1 cellular context compared by ENCODE assay signal in genomic region chr1:221723018-221723917, GRCh38.
TF ChIP-seq lines count a peak whose summit lies in the region.

No MANE protein-coding gene starts in this region.

TF ChIP-seq in K562, 482 proteins besides CTCF, POLR2A, EP300 and RAD21 (continued from another document and continues in another):
- TF ChIP-seq, protein P1, sequence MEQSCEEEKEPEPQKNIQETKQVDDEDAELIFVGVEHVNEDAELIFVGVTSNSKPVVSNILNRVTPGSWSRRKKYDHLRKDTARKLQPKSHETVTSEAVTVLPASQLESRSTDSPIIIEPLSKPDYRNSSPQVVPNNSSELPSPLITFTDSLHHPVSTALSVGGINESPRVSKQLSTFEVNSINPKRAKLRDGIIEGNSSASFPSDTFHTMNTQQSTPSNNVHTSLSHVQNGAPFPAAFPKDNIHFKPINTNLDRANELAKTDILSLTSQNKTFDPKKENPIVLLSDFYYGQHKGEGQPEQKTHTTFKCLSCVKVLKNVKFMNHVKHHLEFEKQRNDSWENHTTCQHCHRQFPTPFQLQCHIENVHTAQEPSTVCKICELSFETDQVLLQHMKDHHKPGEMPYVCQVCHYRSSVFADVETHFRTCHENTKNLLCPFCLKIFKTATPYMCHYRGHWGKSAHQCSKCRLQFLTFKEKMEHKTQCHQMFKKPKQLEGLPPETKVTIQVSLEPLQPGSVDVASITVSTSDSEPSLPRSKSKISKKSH (CRISPR knock-in tag; IDR thresholded peaks at IDR 0.05) = no peak
- TF ChIP-seq MAZ (CRISPR knock-in tag; conservative IDR thresholded peaks at IDR 0.05 in 1 of 2, IDR thresholded peaks at IDR 0.05 in 1 of 2) (peak in 1 of 2 experiments; percentile 57; a peak in 2 of 4 replicates), ZNF707 (CRISPR knock-in tag; conservative IDR thresholded peaks at IDR 0.05) (no peak), ZBTB9 (CRISPR knock-in tag; IDR thresholded peaks at IDR 0.05) (peak; percentile 54; the same call in 1 of the 2 replicates), ZNF408 (CRISPR knock-in tag; IDR thresholded peaks at IDR 0.05; ENCODE audit: low read depth) (no peak), E2F6 (IDR thresholded peaks at IDR 0.05; ENCODE audit: borderline replicate concordance in 1 of 2, extremely low read depth in 1 of 2, insufficient read depth in 1 of 2, insufficient read length in 1 of 2, low read depth in 1 of 2, low read length in 1 of 2, poor library complexity in 1 of 2, severe bottlenecking in 1 of 2) (no peak), SP1 (CRISPR knock-in tag; IDR thresholded peaks at IDR 0.05) (no peak; the same call in 1 of the 2 replicates), OTX1 (CRISPR knock-in tag; IDR thresholded peaks at IDR 0.05) (no peak), CCNT2 (IDR thresholded peaks at IDR 0.05; ENCODE audit: borderline replicate concordance, extremely low read depth, insufficient read length, low read depth, low read length) (no peak), ZNF311 (CRISPR knock-in tag; IDR thresholded peaks at IDR 0.05) (no peak), POLR2B (IDR thresholded peaks at IDR 0.05; ENCODE audit: low read depth, partially characterized antibody) (no peak), RBM17 (IDR thresholded peaks at IDR 0.05; ENCODE audit: borderline replicate concordance, low read depth, low read length) (no peak), JUND (IDR thresholded peaks at IDR 0.05; ENCODE audit: borderline replicate concordance, low read depth, low read length) (peak; percentile 86), JUND (tag; IDR thresholded peaks at IDR 0.05; ENCODE audit: borderline replicate concordance, low read depth, low read length) (peak; percentile 84; the same call in 2 of the 3 replicates), SRSF7 (optimal IDR thresholded peaks at IDR 0.05; ENCODE audit: low read depth, low read length) (no peak), SNIP1 (IDR thresholded peaks at IDR 0.05; ENCODE audit: low read depth) (no peak), NELFE (IDR thresholded peaks at IDR 0.05; ENCODE audit: insufficient read depth, insufficient read length) (no peak), PHB2 (IDR thresholded peaks at IDR 0.05; ENCODE audit: low read depth) (no peak), ZC3H8 (IDR thresholded peaks at IDR 0.05) (no peak), ZNF77 (CRISPR knock-in tag; IDR thresholded peaks at IDR 0.05) (no peak), EGR1 (conservative IDR thresholded peaks at IDR 0.05) (no peak), ZNF695 (CRISPR knock-in tag; IDR thresholded peaks at IDR 0.05) (no peak), COPS2 (conservative IDR thresholded peaks at IDR 0.05) (no peak), ZNF696 (CRISPR knock-in tag; conservative IDR thresholded peaks at IDR 0.05) (no peak), XRCC3 (IDR thresholded peaks at IDR 0.05) (no peak), CBX1 (IDR thresholded peaks at IDR 0.05; ENCODE audit: low read depth) (no peak), RBM15 (IDR thresholded peaks at IDR 0.05; ENCODE audit: insufficient read depth, low read length) (no peak), ZNF165 (CRISPR knock-in tag; IDR thresholded peaks at IDR 0.05; ENCODE audit: borderline replicate concordance) (no peak), ZBTB1 (CRISPR knock-in tag; IDR thresholded peaks at IDR 0.05; ENCODE audit: borderline replicate concordance, low read depth) (no peak), CBX5 (IDR thresholded peaks at IDR 0.05; ENCODE audit: borderline replicate concordance, low read depth) (no peak), E2F1 (CRISPR knock-in tag; IDR thresholded peaks at IDR 0.05) (no peak), BDP1 (IDR thresholded peaks at IDR 0.05; ENCODE audit: insufficient read depth, insufficient read length) (no peak), GATAD2B (IDR thresholded peaks at IDR 0.05; ENCODE audit: borderline replicate concordance) (no peak), ZNF780A (CRISPR knock-in tag; IDR thresholded peaks at IDR 0.05) (no peak), GTF2E2 (tag; IDR thresholded peaks at IDR 0.05) (0 out of 2 replicates have a peak, but pooled peaks have one; percentile 3), ZNF224 (CRISPR knock-in tag; IDR thresholded peaks at IDR 0.05) (no peak), IRF2 (CRISPR knock-in tag; IDR thresholded peaks at IDR 0.05) (no peak), ZNF24 (IDR thresholded peaks at IDR 0.05) (no peak), MCM3 (IDR thresholded peaks at IDR 0.05) (no peak), MEF2D (tag; conservative IDR thresholded peaks at IDR 0.05; ENCODE audit: low read depth) (no peak), FIP1L1 (IDR thresholded peaks at IDR 0.05; ENCODE audit: low read depth, low read length, poor library complexity, severe bottlenecking) (no peak), ZKSCAN8 (CRISPR knock-in tag; IDR thresholded peaks at IDR 0.05) (peak; percentile 71), XRCC4 (IDR thresholded peaks at IDR 0.05; ENCODE audit: extremely low read depth, insufficient read depth, insufficient read length) (no peak), RBFOX2 (IDR thresholded peaks at IDR 0.05; ENCODE audit: low read depth, low read length) (peak; percentile 47), PTRF (tag; IDR thresholded peaks at IDR 0.05) (no peak), ERF (CRISPR knock-in tag; IDR thresholded peaks at IDR 0.05) (no peak), NFYB (IDR thresholded peaks at IDR 0.05; ENCODE audit: extremely low read depth, insufficient read length) (no peak), NR1H2 (CRISPR knock-in tag; IDR thresholded peaks at IDR 0.05) (no peak), YBX1 (IDR thresholded peaks at IDR 0.05) (no peak), TEAD1 (CRISPR knock-in tag; IDR thresholded peaks at IDR 0.05) (no peak), NFRKB (IDR thresholded peaks at IDR 0.05; ENCODE audit: low read depth) (peak; percentile 93; the same call in 1 of the 2 replicates), SPI1 (IDR thresholded peaks at IDR 0.05; ENCODE audit: borderline replicate concordance, low read depth, low read length) (no peak), NEUROD1 (IDR thresholded peaks at IDR 0.05; ENCODE audit: borderline replicate concordance, low read depth, low read length, partially characterized antibody) (no peak)
- TF ChIP-seq, protein P2, sequence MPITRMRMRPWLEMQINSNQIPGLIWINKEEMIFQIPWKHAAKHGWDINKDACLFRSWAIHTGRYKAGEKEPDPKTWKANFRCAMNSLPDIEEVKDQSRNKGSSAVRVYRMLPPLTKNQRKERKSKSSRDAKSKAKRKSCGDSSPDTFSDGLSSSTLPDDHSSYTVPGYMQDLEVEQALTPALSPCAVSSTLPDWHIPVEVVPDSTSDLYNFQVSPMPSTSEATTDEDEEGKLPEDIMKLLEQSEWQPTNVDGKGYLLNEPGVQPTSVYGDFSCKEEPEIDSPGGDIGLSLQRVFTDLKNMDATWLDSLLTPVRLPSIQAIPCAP (CRISPR knock-in tag; IDR thresholded peaks at IDR 0.05; ENCODE audit: borderline replicate concordance) = no peak
- TF ChIP-seq, protein P3, sequence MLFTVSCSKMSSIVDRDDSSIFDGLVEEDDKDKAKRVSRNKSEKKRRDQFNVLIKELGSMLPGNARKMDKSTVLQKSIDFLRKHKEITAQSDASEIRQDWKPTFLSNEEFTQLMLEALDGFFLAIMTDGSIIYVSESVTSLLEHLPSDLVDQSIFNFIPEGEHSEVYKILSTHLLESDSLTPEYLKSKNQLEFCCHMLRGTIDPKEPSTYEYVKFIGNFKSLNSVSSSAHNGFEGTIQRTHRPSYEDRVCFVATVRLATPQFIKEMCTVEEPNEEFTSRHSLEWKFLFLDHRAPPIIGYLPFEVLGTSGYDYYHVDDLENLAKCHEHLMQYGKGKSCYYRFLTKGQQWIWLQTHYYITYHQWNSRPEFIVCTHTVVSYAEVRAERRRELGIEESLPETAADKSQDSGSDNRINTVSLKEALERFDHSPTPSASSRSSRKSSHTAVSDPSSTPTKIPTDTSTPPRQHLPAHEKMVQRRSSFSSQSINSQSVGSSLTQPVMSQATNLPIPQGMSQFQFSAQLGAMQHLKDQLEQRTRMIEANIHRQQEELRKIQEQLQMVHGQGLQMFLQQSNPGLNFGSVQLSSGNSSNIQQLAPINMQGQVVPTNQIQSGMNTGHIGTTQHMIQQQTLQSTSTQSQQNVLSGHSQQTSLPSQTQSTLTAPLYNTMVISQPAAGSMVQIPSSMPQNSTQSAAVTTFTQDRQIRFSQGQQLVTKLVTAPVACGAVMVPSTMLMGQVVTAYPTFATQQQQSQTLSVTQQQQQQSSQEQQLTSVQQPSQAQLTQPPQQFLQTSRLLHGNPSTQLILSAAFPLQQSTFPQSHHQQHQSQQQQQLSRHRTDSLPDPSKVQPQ (CRISPR knock-in tag; IDR thresholded peaks at IDR 0.05; ENCODE audit: borderline replicate concordance) = no peak
- TF ChIP-seq, protein P4, sequence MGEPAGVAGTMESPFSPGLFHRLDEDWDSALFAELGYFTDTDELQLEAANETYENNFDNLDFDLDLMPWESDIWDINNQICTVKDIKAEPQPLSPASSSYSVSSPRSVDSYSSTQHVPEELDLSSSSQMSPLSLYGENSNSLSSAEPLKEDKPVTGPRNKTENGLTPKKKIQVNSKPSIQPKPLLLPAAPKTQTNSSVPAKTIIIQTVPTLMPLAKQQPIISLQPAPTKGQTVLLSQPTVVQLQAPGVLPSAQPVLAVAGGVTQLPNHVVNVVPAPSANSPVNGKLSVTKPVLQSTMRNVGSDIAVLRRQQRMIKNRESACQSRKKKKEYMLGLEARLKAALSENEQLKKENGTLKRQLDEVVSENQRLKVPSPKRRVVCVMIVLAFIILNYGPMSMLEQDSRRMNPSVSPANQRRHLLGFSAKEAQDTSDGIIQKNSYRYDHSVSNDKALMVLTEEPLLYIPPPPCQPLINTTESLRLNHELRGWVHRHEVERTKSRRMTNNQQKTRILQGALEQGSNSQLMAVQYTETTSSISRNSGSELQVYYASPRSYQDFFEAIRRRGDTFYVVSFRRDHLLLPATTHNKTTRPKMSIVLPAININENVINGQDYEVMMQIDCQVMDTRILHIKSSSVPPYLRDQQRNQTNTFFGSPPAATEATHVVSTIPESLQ (CRISPR knock-in tag; IDR thresholded peaks at IDR 0.05) = peak; percentile 59; the same call in 1 of the 2 replicates
- TF ChIP-seq, protein P5, sequence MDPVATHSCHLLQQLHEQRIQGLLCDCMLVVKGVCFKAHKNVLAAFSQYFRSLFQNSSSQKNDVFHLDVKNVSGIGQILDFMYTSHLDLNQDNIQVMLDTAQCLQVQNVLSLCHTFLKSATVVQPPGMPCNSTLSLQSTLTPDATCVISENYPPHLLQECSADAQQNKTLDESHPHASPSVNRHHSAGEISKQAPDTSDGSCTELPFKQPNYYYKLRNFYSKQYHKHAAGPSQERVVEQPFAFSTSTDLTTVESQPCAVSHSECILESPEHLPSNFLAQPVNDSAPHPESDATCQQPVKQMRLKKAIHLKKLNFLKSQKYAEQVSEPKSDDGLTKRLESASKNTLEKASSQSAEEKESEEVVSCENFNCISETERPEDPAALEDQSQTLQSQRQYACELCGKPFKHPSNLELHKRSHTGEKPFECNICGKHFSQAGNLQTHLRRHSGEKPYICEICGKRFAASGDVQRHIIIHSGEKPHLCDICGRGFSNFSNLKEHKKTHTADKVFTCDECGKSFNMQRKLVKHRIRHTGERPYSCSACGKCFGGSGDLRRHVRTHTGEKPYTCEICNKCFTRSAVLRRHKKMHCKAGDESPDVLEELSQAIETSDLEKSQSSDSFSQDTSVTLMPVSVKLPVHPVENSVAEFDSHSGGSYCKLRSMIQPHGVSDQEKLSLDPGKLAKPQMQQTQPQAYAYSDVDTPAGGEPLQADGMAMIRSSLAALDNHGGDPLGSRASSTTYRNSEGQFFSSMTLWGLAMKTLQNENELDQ (CRISPR knock-in tag; IDR thresholded peaks at IDR 0.05; ENCODE audit: borderline replicate concordance) = no peak
- TF ChIP-seq, protein P6, sequence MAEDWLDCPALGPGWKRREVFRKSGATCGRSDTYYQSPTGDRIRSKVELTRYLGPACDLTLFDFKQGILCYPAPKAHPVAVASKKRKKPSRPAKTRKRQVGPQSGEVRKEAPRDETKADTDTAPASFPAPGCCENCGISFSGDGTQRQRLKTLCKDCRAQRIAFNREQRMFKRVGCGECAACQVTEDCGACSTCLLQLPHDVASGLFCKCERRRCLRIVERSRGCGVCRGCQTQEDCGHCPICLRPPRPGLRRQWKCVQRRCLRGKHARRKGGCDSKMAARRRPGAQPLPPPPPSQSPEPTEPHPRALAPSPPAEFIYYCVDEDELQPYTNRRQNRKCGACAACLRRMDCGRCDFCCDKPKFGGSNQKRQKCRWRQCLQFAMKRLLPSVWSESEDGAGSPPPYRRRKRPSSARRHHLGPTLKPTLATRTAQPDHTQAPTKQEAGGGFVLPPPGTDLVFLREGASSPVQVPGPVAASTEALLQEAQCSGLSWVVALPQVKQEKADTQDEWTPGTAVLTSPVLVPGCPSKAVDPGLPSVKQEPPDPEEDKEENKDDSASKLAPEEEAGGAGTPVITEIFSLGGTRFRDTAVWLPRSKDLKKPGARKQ (CRISPR knock-in tag; IDR thresholded peaks at IDR 0.05) = no peak
- TF ChIP-seq, protein P7, sequence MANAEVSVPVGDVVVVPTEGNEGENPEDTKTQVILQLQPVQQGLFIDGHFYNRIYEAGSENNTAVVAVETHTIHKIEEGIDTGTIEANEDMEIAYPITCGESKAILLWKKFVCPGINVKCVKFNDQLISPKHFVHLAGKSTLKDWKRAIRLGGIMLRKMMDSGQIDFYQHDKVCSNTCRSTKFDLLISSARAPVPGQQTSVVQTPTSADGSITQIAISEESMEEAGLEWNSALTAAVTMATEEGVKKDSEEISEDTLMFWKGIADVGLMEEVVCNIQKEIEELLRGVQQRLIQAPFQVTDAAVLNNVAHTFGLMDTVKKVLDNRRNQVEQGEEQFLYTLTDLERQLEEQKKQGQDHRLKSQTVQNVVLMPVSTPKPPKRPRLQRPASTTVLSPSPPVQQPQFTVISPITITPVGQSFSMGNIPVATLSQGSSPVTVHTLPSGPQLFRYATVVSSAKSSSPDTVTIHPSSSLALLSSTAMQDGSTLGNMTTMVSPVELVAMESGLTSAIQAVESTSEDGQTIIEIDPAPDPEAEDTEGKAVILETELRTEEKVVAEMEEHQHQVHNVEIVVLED (CRISPR knock-in tag; IDR thresholded peaks at IDR 0.05) = no peak
